ENCODE assay signal across 24 cellular contexts in genomic region chr1:109338091-109338490, GRCh38. TPM values are rescaled to one million over a fixed set of nuclear protein-coding genes. Genes with fewer than 3 reads are reported as not detected.
DNase-seq lines count a peak whose midpoint lies in the region; ATAC-seq and TF ChIP-seq lines count a peak whose summit lies in the region.
"Had no signal": no experiment of that assay in that cellular context is flagged by ENCODE, and none has a peak within 500 bp of the region (broad histone marks: within the 10 kb centered on the region; RNA-seq: fewer than 3 reads in every experiment).

No MANE protein-coding gene starts in this region.

- H3K14ac ChIP-seq in neuronal stem cell (ENCODE audit: low read length) = no peak overlapping the region

- no peak overlapping the region for H3K23ac ChIP-seq in neuronal stem cell (ENCODE audit: low read depth, low read length, poor library complexity)

- in situ Hi-C loops in gastrocnemius medialis (cut with MboI; ENCODE audit: low sequenced_read_pairs in 4 of 4) = no loop called here

- H3K9me3 ChIP-seq in gastrocnemius medialis = no peaks in the 10 kb centered on the region
- peaks cover 2 to 3% of the 10 kb centered on the region in 2 donors for H3K9me3 ChIP-seq in neuronal stem cell (replicated peaks in 1 of 2; ENCODE audit: control insufficient read depth in 2 of 2, insufficient read depth in 1 of 2, low read depth in 1 of 2, low read length in 2 of 2)
- H3K9me3 ChIP-seq: A549, BE2C had no signal

- peaks cover 7 to 18% of the 10 kb centered on the region in 2 donors for H3K4me1 ChIP-seq in gastrocnemius medialis
- no peaks in the 10 kb centered on the region for H3K4me1 ChIP-seq in neuronal stem cell (ENCODE audit: control insufficient read depth in 2 of 2, insufficient read depth in 1 of 2, low read depth in 1 of 2, low read length in 2 of 2)
- H3K4me1 ChIP-seq: A549; BE2C; BLaER1 treated with 17β-estradiol and CSF1 and Interleukin-3, amounts not matched to agents 10 nM and 100 nM had no signal

- H3K9ac ChIP-seq in neuronal stem cell (ENCODE audit: low read depth, low read length, poor library complexity) = no peak overlapping the region
- H3K9ac ChIP-seq: BLaER1 treated with 17β-estradiol and CSF1 and Interleukin-3, amounts not matched to agents 10 nM and 100 nM had no signal

- peaks cover 9% of the 10 kb centered on the region for H3K9me3 Mint-ChIP-seq in nephron progenitor cell
- H3K9me3 Mint-ChIP-seq: CD4-positive, alpha-beta T cell; GM23338 had no signal

- no peak overlapping the region for H2AFZ ChIP-seq in neuronal stem cell (ENCODE audit: low read length)
- H2AFZ ChIP-seq: GM23338 had no signal

- H3K27ac ChIP-seq in gastrocnemius medialis (peak overlapping the region; percentile 70 to 85 (median 76)), neuronal stem cell (replicated peaks; ENCODE audit: low read length) (no peak overlapping the region)
- H3K27ac ChIP-seq: A549; BLaER1 treated with 17β-estradiol and CSF1 and Interleukin-3, amounts not matched to agents 10 nM and 100 nM had no signal

- H2BK120ac ChIP-seq in neuronal stem cell (ENCODE audit: low read depth, low read length) = no peak overlapping the region

- no peak overlapping the region for H3K4me3 Mint-ChIP-seq in nephron progenitor cell
- H3K4me3 Mint-ChIP-seq: CD14-positive monocyte; CD4-positive, alpha-beta T cell; CD8-positive, alpha-beta memory T cell; GM23338; H9 had no signal

- TF ChIP-seq POLR2A in gastrocnemius medialis (IDR thresholded peaks at IDR 0.05) = no peak

- WGBS in neuronal stem cell (ENCODE audit: extremely low coverage in 2 of 2, insufficient read length in 2 of 2, insufficient replicate concordance in 1 of 2), 2 donors = no CpG with 5 or more reads among the region's 6 CpGs

- H3K36me3 ChIP-seq in gastrocnemius medialis = peaks cover 5 to 87% of the 10 kb centered on the region in 2 donors
- peaks cover 25 to 90% of the 10 kb centered on the region in 2 donors for H3K36me3 ChIP-seq in neuronal stem cell (replicated peaks in 1 of 2; ENCODE audit: control insufficient read depth in 2 of 2, insufficient read depth in 2 of 2, low read length in 2 of 2)

- no peak overlapping the region for H3K4ac ChIP-seq in neuronal stem cell (ENCODE audit: low read length)

- H3K27me3 Mint-ChIP-seq in nephron progenitor cell (ENCODE audit: low read depth, poor library complexity) = no peaks in the 10 kb centered on the region
- H3K27me3 Mint-ChIP-seq: CD4-positive, alpha-beta T cell had no signal

- no peak overlapping the region for H3K18ac ChIP-seq in neuronal stem cell (ENCODE audit: low read length)

- peak overlapping the region; percentile 66 for H3K27ac Mint-ChIP-seq in nephron progenitor cell
- H3K27ac Mint-ChIP-seq: CD4-positive, alpha-beta T cell; CD8-positive, alpha-beta memory T cell; GM23338 had no signal

- no peak overlapping the region for H4K91ac ChIP-seq in neuronal stem cell (ENCODE audit: low read depth, low read length, poor library complexity)

- H3K27me3 ChIP-seq in gastrocnemius medialis = no peaks in the 10 kb centered on the region
- H3K27me3 ChIP-seq in neuronal stem cell (ENCODE audit: control insufficient read depth in 3 of 3, insufficient read depth in 3 of 3, low read depth in 1 of 3, low read length in 3 of 3) = no peaks in the 10 kb centered on the region
- H3K27me3 ChIP-seq: BE2C; BLaER1 treated with 17β-estradiol and CSF1 and Interleukin-3, amounts not matched to agents 10 nM and 100 nM had no signal

- no peak overlapping the region for H2BK5ac ChIP-seq in neuronal stem cell (ENCODE audit: low read length)

- H4K8ac ChIP-seq in neuronal stem cell (ENCODE audit: low read depth, low read length) = no peak overlapping the region

- H2BK15ac ChIP-seq in neuronal stem cell (ENCODE audit: low read length) = no peak overlapping the region

- H3K79me1 ChIP-seq in neuronal stem cell (ENCODE audit: low read depth, low read length) = no peaks in the 10 kb centered on the region

- intact Hi-C loops in gastrocnemius medialis (cut with DNase I; ENCODE audit: low total_unique reads) = no loop called here

- H3K36me3 Mint-ChIP-seq in nephron progenitor cell (ENCODE audit: low read depth) = peaks cover 50% of the 10 kb centered on the region

- TF ChIP-seq CTCF in nephron progenitor cell (IDR thresholded peaks at IDR 0.05) (no peak), gastrocnemius medialis (IDR thresholded peaks at IDR 0.05 in 4 of 5, conservative IDR thresholded peaks at IDR 0.05 in 1 of 5) (no peak)

- H3K4me2 ChIP-seq in neuronal stem cell (ENCODE audit: insufficient read depth, low read length, poor library complexity, severe bottlenecking) = no peak overlapping the region
- H3K4me2 ChIP-seq: A549; BLaER1 treated with 17β-estradiol and CSF1 and Interleukin-3, amounts not matched to agents 10 nM and 100 nM; GM23338 had no signal

- DNase-seq in cerebellar cortex (ENCODE audit: low spot score) = peak; percentile 77
- DNase-seq in nephron progenitor cell = no peak
- peak in 1 of 2 donors; percentile 24 for DNase-seq in gastrocnemius medialis
- DNase-seq in COLO668 (lab: John Stamatoyannopoulos, UW; ENCODE audit: unreplicated experiment) = no peak
- DNase-seq in foreskin melanocyte = no peak
- DNase-seq in neuronal stem cell (ENCODE audit: low spot score) = no peak
- DNase-seq: 8988T; ACHN; AML-193; BE2C; Calu3; CD4-positive, alpha-beta T cell; CD8-positive, alpha-beta memory T cell; COR-L47; DMS53; DMS79 treated with DMSO at 0.1 percent for 48 hours; H9 had no signal

- H2BK12ac ChIP-seq in neuronal stem cell (ENCODE audit: low read length) = no peak overlapping the region

- H2AK5ac ChIP-seq in neuronal stem cell (ENCODE audit: low read depth, low read length) = no peak overlapping the region

- peak; percentile 65 to 68 for ATAC-seq in gastrocnemius medialis
- ATAC-seq: A549, GM23338, HCT116 had no signal

- no peaks in the 10 kb centered on the region for H3K4me1 Mint-ChIP-seq in nephron progenitor cell
- H3K4me1 Mint-ChIP-seq: CD14-positive monocyte; CD8-positive, alpha-beta memory T cell; GM23338; H9 had no signal

- H3K4me3 ChIP-seq in gastrocnemius medialis (no peak overlapping the region), neuronal stem cell (ENCODE audit: low read length in 2 of 2) (no peak overlapping the region)
- H3K4me3 ChIP-seq: A549; BLaER1 treated with 17β-estradiol and CSF1 and Interleukin-3, amounts not matched to agents 10 nM and 100 nM; GM23338 had no signal

RNA-seq across cellular contexts. Expression of gene MYBPHL, which starts 31.3 kb away (rescaled TPM):
- 1 to 10 TPM in 1 of 4 donors, not detected in 3; 3.1 TPM for total RNA-seq in gastrocnemius medialis
- polyA plus RNA-seq in neuronal stem cell (2013, experiment 1 of 2) = 0.13 TPM
- 0.29 TPM for polyA plus RNA-seq in neuronal stem cell (2013, experiment 2 of 2)
- total RNA-seq: Calu3; CD4-positive, alpha-beta T cell; CD8-positive, alpha-beta memory T cell; Daoy; GM23338; H4 had no signal
- polyA plus RNA-seq: A549; CD8-positive, alpha-beta memory T cell; GM23338 had no signal

RNA-seq across cellular contexts. Expression of gene PSRC1, which starts 55.1 kb away (rescaled TPM):
- total RNA-seq in gastrocnemius medialis = 1 to 10 TPM in 1 of 4 donors, under 1 TPM in 2, not detected in 1; 0.19 to 2.3 (median 0.84) TPM
- polyA plus RNA-seq in neuronal stem cell (2013, experiment 1 of 2) = 118 TPM
- 115 TPM for polyA plus RNA-seq in neuronal stem cell (2013, experiment 2 of 2)

RNA-seq across cellular contexts. Expression of gene SORT1, which starts 59.6 kb away (rescaled TPM):
- total RNA-seq in gastrocnemius medialis = 100 to 1,000 TPM in 3 of 4 donors, 10 to 100 TPM in 1; 93.7 to 226 (median 190) TPM
- polyA plus RNA-seq in neuronal stem cell (2013, experiment 1 of 2) = 21.1 TPM
- polyA plus RNA-seq in neuronal stem cell (2013, experiment 2 of 2) = 21.2 TPM
